Comparison of ENCODE assay signal across 18 cellular contexts in the genomic region with DNA sequence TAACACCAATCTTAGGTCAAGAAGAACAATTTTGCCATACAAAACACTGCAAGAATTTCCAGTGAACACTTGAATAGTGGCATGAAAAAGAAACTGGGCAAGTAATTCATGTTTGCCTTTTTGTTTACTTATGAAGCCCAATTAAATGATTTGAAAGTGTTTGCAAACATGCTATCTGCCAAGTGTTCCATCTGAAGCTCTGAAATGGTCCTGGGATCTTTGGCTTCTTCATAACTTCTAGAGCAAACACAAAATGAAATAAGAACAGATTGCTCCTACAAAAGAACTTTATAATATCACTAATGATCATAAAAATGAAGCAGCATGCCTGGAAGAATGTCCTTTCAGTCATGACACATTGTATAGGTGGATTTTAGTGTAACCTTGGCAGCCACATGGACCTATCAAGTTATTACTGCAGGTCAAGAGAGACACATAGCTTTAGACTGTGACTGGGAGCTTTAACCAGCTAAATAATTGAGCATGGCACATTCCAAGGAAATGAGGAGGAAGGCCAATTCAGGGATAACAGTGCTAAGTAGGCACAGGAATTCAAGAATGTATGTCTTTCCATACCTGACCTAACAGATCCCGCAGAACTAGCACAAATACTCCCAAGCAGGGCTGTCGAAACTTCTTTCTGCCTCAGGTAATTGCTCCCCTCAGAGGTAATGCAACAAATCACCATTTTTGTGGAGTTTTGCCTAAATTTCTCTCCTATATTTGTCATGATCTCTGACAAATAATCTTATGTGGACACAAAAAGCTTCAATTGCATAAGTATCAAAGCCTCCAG.
DNase-seq lines count a peak whose midpoint lies in the region; ATAC-seq and TF ChIP-seq lines count a peak whose summit lies in the region.
"Had no signal": no experiment of that assay in that cellular context is flagged by ENCODE, and none has a peak within 500 bp of the region (broad histone marks: within the 10 kb centered on the region; RNA-seq: fewer than 3 reads in every experiment).

No MANE protein-coding gene starts in this region.

- no peak overlapping the region for H3K4me2 ChIP-seq in Karpas-422 (ENCODE audit: low read depth, low read length, poor library complexity, severe bottlenecking)

- H3K9me3 ChIP-seq in Karpas-422 (ENCODE audit: low read length) (no peaks in the 10 kb centered on the region), prostate gland (no peaks in the 10 kb centered on the region), upper lobe of left lung (no peaks in the 10 kb centered on the region)
- H3K9me3 ChIP-seq: Caco-2, Peyer's patch had no signal

- DNase-seq in EL (peak; percentile 32), Karpas-422 (peak; percentile 23), epithelial cell of esophagus (ENCODE audit: low read depth) (peak; percentile 1), prostate gland (ENCODE audit: low spot score) (peak; percentile 42), upper lobe of left lung (no peak), DMS114 treated with DMSO at 0.1 percent for 48 hours (lab: John Stamatoyannopoulos, UW; ENCODE audit: unreplicated experiment) (no peak), cortex of kidney (lab: John Stamatoyannopoulos, UW) (no peak)
- DNase-seq: C1 segment of cervical spinal cord, Caco-2, DMS53, GF-D8, NCI-H1417, NCI-H2029, NCI-H2171 treated with DMSO at 0.1 percent for 48 hours, NCI-H774, Peyer's patch, SHP77 had no signal

- H3K9ac ChIP-seq in Karpas-422 (ENCODE audit: low read length) = no peak overlapping the region

- no peak overlapping the region for H3K27ac ChIP-seq in Karpas-422 (ENCODE audit: low read length)
- H3K27ac ChIP-seq in prostate gland = no peak overlapping the region
- no peak overlapping the region for H3K27ac ChIP-seq in upper lobe of left lung
- H3K27ac ChIP-seq: Peyer's patch had no signal

- H2AFZ ChIP-seq in Karpas-422 (ENCODE audit: low read length) = no peak overlapping the region

- H4K20me1 ChIP-seq in Karpas-422 (ENCODE audit: insufficient read depth, low read depth, low read length) = no peaks in the 10 kb centered on the region

- H3K9me2 ChIP-seq in Karpas-422 (replicated peaks; ENCODE audit: insufficient read depth, low read length) = no peaks in the 10 kb centered on the region

- H3K27me3 ChIP-seq in Karpas-422 (ENCODE audit: low read length) (no peaks in the 10 kb centered on the region), prostate gland (replicated peaks; ENCODE audit: insufficient read depth) (no peaks in the 10 kb centered on the region), upper lobe of left lung (no peaks in the 10 kb centered on the region)
- H3K27me3 ChIP-seq: Peyer's patch had no signal

- TF ChIP-seq CTCF in epithelial cell of esophagus (IDR thresholded peaks at IDR 0.05; ENCODE audit: insufficient read depth, low read depth, low read length, missing control alignments) (no peak), prostate gland (IDR thresholded peaks at IDR 0.05) (no peak), upper lobe of left lung (IDR thresholded peaks at IDR 0.05) (no peak)

- no peaks in the 10 kb centered on the region for H3K36me3 ChIP-seq in Karpas-422 (ENCODE audit: insufficient read depth, low read length)
- H3K36me3 ChIP-seq in prostate gland = no peaks in the 10 kb centered on the region
- H3K36me3 ChIP-seq in upper lobe of left lung = peaks cover 0 to 4% (median 0%) of the 10 kb centered on the region in 4 donors
- H3K36me3 ChIP-seq: Peyer's patch had no signal

- H3K79me2 ChIP-seq in Karpas-422 (ENCODE audit: low read length) = no peaks in the 10 kb centered on the region

- no peak for TF ChIP-seq EP300 in upper lobe of left lung (IDR thresholded peaks at IDR 0.05)

- no peak for ATAC-seq in upper lobe of left lung (ENCODE audit: low FRiP score in 2 of 2)
- ATAC-seq: HepG2 had no signal

- H3K4me3 ChIP-seq in Karpas-422 (ENCODE audit: low read length) (no peak overlapping the region), epithelial cell of esophagus (ENCODE audit: low read length) (no peak overlapping the region), prostate gland (no peak overlapping the region), upper lobe of left lung (no peak overlapping the region)
- H3K4me3 ChIP-seq: Peyer's patch had no signal

- TF ChIP-seq POLR2A in prostate gland (IDR thresholded peaks at IDR 0.05) (no peak), upper lobe of left lung (IDR thresholded peaks at IDR 0.05) (no peak)

- 92% methylated on average over 2 of the region's 2 CpGs for WGBS in prostate gland
- 78 to 94% methylated on average over 2 of the region's 2 CpGs for WGBS in upper lobe of left lung, 2 donors

- no peaks in the 10 kb centered on the region for H3K4me1 ChIP-seq in Karpas-422 (ENCODE audit: low read length)
- no peaks in the 10 kb centered on the region for H3K4me1 ChIP-seq in prostate gland (replicated peaks)
- no peaks in the 10 kb centered on the region for H3K4me1 ChIP-seq in upper lobe of left lung
- H3K4me1 ChIP-seq: Caco-2, Peyer's patch had no signal

- intact Hi-C loops in prostate gland (cut with DNase I) = no loop called here

Comparison
In these comparisons a context has a peak if more than half of its experiments do, and no peak if none do; other contexts are left out.
1. DNase-seq: peak in EL (single experiment), Karpas-422 (single experiment), epithelial cell of esophagus (single experiment) and prostate gland (single experiment); none in upper lobe of left lung (0 of 2), DMS114 treated with DMSO at 0.1 percent for 48 hours (single experiment) and cortex of kidney (single experiment).